In the genomic region with DNA sequence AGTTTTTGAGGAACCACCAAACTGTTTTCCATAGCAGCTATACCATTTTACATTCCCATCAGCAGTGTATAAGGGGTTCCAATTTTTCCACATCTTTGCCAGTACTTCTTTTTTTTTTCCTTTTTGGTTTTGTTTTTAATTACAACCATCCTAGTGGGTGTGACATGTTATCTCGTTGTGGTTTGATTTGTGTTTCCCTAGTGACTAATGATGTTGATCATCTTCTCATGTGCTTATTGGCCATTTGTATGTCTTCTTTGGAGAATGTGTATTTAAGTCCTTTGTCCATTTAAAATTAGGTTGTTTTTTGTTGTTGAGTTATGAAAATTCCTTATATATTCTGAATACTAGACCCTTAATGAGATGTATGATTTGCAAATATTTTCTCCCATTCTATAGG, we compare ENCODE assay signal across 17 cellular contexts. TPM values are rescaled to one million over a fixed set of nuclear protein-coding genes. Genes with fewer than 3 reads are reported as not detected.
DNase-seq lines count a peak whose midpoint lies in the region; ATAC-seq, FAIRE-seq and TF ChIP-seq lines count a peak whose summit lies in the region.
"Had no signal": no experiment of that assay in that cellular context is flagged by ENCODE, and none has a peak within 500 bp of the region (broad histone marks: within the 10 kb centered on the region; RNA-seq: fewer than 3 reads in every experiment).

No MANE protein-coding gene starts in this region.

- no peak overlapping the region for H2AFZ ChIP-seq in mesenchymal stem cell (ENCODE audit: low read depth, low read length)

- no peaks in the 10 kb centered on the region for H3K36me3 ChIP-seq in CD4-positive, alpha-beta memory T cell (ENCODE audit: insufficient read depth, low read length)
- H3K36me3 ChIP-seq in bronchial epithelial cell (ENCODE audit: control insufficient read depth, insufficient read depth, low read length) (no peaks in the 10 kb centered on the region), mesenchymal stem cell (ENCODE audit: control insufficient read depth in 1 of 2, insufficient read depth in 2 of 2, low read depth in 1 of 2, low read length in 2 of 2) (no peaks in the 10 kb centered on the region), sigmoid colon (no peaks in the 10 kb centered on the region), heart right ventricle (no peaks in the 10 kb centered on the region)
- H3K36me3 ChIP-seq: BLaER1 treated with 17β-estradiol and CSF1 and Interleukin-3, amounts not matched to agents 10 nM and 100 nM had no signal

- H3K79me1 ChIP-seq in mesenchymal stem cell (replicated peaks; ENCODE audit: low read length, poor library complexity, severe bottlenecking), result peaks cover 26% of the 10 kb centered on the region

- intact Hi-C loops in CD4-positive, alpha-beta memory T cell (cut with micrococcal nuclease), result no loop called here
- intact Hi-C loops in sigmoid colon (cut with DNase I) (no loop called here), heart right ventricle (cut with DNase I) (no loop called here)

- H3K27ac ChIP-seq in CD4-positive, alpha-beta memory T cell (ENCODE audit: low read depth, low read length), result no peak overlapping the region
- H3K27ac ChIP-seq in mesenchymal stem cell (ENCODE audit: low read length, poor library complexity, severe bottlenecking), result no peak overlapping the region
- no peak overlapping the region for H3K27ac ChIP-seq in sigmoid colon
- peak overlapping the region in 1 of 10 donors; percentile 41 for H3K27ac ChIP-seq in heart right ventricle

- H3K4me3 Mint-ChIP-seq in CD4-positive, alpha-beta memory T cell, result peak overlapping the region in 3 of 8 donors; percentile 5 to 27 (median 12)
- H3K4me3 Mint-ChIP-seq: activated T-helper 17 cell treated with anti-CD3 and anti-CD28 coated beads, Interleukin-2, amount 50 U/mL, for 72 hours; nephron progenitor cell had no signal

- H3K4me1 ChIP-seq in CD4-positive, alpha-beta memory T cell (ENCODE audit: insufficient read depth, low read length), result peaks cover 70% of the 10 kb centered on the region
- H3K4me1 ChIP-seq in mesenchymal stem cell (ENCODE audit: control insufficient read depth, insufficient read depth, low read depth, low read length) (no peaks in the 10 kb centered on the region), sigmoid colon (peaks cover 0 to 11% (median 4%) of the 10 kb centered on the region in 4 donors), heart right ventricle (peaks cover 0 to 45% (median 0%) of the 10 kb centered on the region in 9 donors)

- no peaks in the 10 kb centered on the region for H3K9me3 ChIP-seq in CD4-positive, alpha-beta memory T cell (ENCODE audit: control insufficient read depth in 1 of 2, low read length in 2 of 2)
- H3K9me3 ChIP-seq in mesenchymal stem cell (ENCODE audit: control insufficient read depth, low read length) (no peaks in the 10 kb centered on the region), sigmoid colon (no peaks in the 10 kb centered on the region), heart right ventricle (no peaks in the 10 kb centered on the region)
- H3K9me3 ChIP-seq: BLaER1 treated with 17β-estradiol and CSF1 and Interleukin-3, amounts not matched to agents 10 nM and 100 nM had no signal

- no peak overlapping the region for H2BK120ac ChIP-seq in mesenchymal stem cell (ENCODE audit: low read depth, low read length)

- peak in 4 of 5 donors; percentile 24 to 50 (median 44) for DNase-seq in CD4-positive, alpha-beta memory T cell
- DNase-seq in M059J (ENCODE audit: low read depth) (peak; percentile 32), bronchial epithelial cell (ENCODE audit: low read depth) (peak; percentile 64), mesenchymal stem cell (peak; percentile 35), sigmoid colon (no peak), NCI-H2081 (lab: John Stamatoyannopoulos, UW) (no peak), heart right ventricle (no peak)
- DNase-seq: activated CD4-positive, alpha-beta T cell treated with anti-CD3 and anti-CD28 coated beads for 48 hours; GF-D8; head of caudate nucleus; MM.1S; nephron progenitor cell; stimulated activated CD4-positive, alpha-beta T cell treated with anti-CD3 and anti-CD28 coated beads, Interleukin-2, amount 100 ng/mL, for 48 hours; stimulated activated naive CD8-positive, alpha-beta T cell treated with anti-CD3 and anti-CD28 coated beads, Interleukin-15, Interleukin-2, amounts not matched to agents 100 U/mL and 50 U/mL, for 24 hours had no signal

- H3K14ac ChIP-seq in mesenchymal stem cell (ENCODE audit: low read length in 2 of 2), result no peak overlapping the region

- H3K18ac ChIP-seq in mesenchymal stem cell (ENCODE audit: low read depth in 1 of 2, low read length in 2 of 2), result no peak overlapping the region

- no peak overlapping the region for H2BK12ac ChIP-seq in mesenchymal stem cell (ENCODE audit: low read length in 2 of 2)

- CTCF ChIA-PET in CD4-positive, alpha-beta memory T cell (lab: Charles Lee; ENCODE audit: partially characterized antibody), result interaction anchor here (0.6 to 2.0 kb wide), 6 partner anchors 9 to 66 kb away, joined by 3 to 8 read pairs (median 3); partner anchors contain the start of gene STIM1

- no peak for TF ChIP-seq CTCF in bronchial epithelial cell (IDR thresholded peaks at IDR 0.05; ENCODE audit: insufficient read depth, low read length, severe bottlenecking)
- no peak for TF ChIP-seq CTCF in sigmoid colon (IDR thresholded peaks at IDR 0.05)
- no peak for TF ChIP-seq CTCF in heart right ventricle (IDR thresholded peaks at IDR 0.05)

- no peak overlapping the region for H2AK5ac ChIP-seq in mesenchymal stem cell (ENCODE audit: low read length, severe bottlenecking)

- no peak overlapping the region for H4K91ac ChIP-seq in mesenchymal stem cell (ENCODE audit: low read length)

- no peaks in the 10 kb centered on the region for H3K9me3 Mint-ChIP-seq in CD4-positive, alpha-beta memory T cell
- H3K9me3 Mint-ChIP-seq: activated T-helper 17 cell treated with anti-CD3 and anti-CD28 coated beads, Interleukin-2, amount 50 U/mL, for 72 hours; nephron progenitor cell had no signal

- TF ChIP-seq EP300 in sigmoid colon (IDR thresholded peaks at IDR 0.05), result no peak

- no peak overlapping the region for H3K4ac ChIP-seq in mesenchymal stem cell (ENCODE audit: low read depth in 1 of 2, low read length in 2 of 2)

- no peaks in the 10 kb centered on the region for H3K27me3 ChIP-seq in CD4-positive, alpha-beta memory T cell (ENCODE audit: insufficient read depth, low read length)
- H3K27me3 ChIP-seq in bronchial epithelial cell (ENCODE audit: control insufficient read depth, insufficient read depth, low read length), result no peaks in the 10 kb centered on the region
- H3K27me3 ChIP-seq in mesenchymal stem cell (ENCODE audit: control insufficient read depth in 1 of 2, insufficient read depth in 1 of 2, low read length in 2 of 2), result no peaks in the 10 kb centered on the region
- H3K27me3 ChIP-seq in sigmoid colon, result no peaks in the 10 kb centered on the region
- no peaks in the 10 kb centered on the region for H3K27me3 ChIP-seq in heart right ventricle
- H3K27me3 ChIP-seq: BLaER1 treated with 17β-estradiol and CSF1 and Interleukin-3, amounts not matched to agents 10 nM and 100 nM had no signal

- H3K4me2 ChIP-seq in mesenchymal stem cell (ENCODE audit: low read length, poor library complexity, severe bottlenecking), result no peak overlapping the region

- no peak overlapping the region for H4K8ac ChIP-seq in mesenchymal stem cell (ENCODE audit: low read length)

- H3K36me3 Mint-ChIP-seq in CD4-positive, alpha-beta memory T cell, result no peaks in the 10 kb centered on the region

- H3K27me3 Mint-ChIP-seq in CD4-positive, alpha-beta memory T cell, result no peaks in the 10 kb centered on the region
- H3K27me3 Mint-ChIP-seq: activated T-helper 17 cell treated with anti-CD3 and anti-CD28 coated beads, Interleukin-2, amount 50 U/mL, for 72 hours had no signal

- H2BK5ac ChIP-seq in mesenchymal stem cell (ENCODE audit: low read depth, low read length, poor library complexity, severe bottlenecking), result no peak overlapping the region

- peaks cover 50 to 87% (median 67%) of the 10 kb centered on the region in 4 donors for H3K4me1 Mint-ChIP-seq in CD4-positive, alpha-beta memory T cell
- H3K4me1 Mint-ChIP-seq: nephron progenitor cell had no signal

- no peak overlapping the region for H3K4me3 ChIP-seq in CD4-positive, alpha-beta memory T cell (ENCODE audit: low read length in 2 of 2)
- no peak overlapping the region for H3K4me3 ChIP-seq in bronchial epithelial cell (ENCODE audit: low read depth, low read length)
- H3K4me3 ChIP-seq in mesenchymal stem cell (ENCODE audit: insufficient read depth in 1 of 2, low read depth in 1 of 2, low read length in 2 of 2), result no peak overlapping the region
- H3K4me3 ChIP-seq in sigmoid colon, result no peak overlapping the region
- no peak overlapping the region for H3K4me3 ChIP-seq in heart right ventricle
- H3K4me3 ChIP-seq: BLaER1 treated with 17β-estradiol and CSF1 and Interleukin-3, amounts not matched to agents 10 nM and 100 nM had no signal

- 68% methylated on average over 1 of the region's 1 CpG for WGBS in mesenchymal stem cell
- 2 to 18% methylated on average over 1 of the region's 1 CpG for WGBS in sigmoid colon, 2 donors
- WGBS in heart right ventricle, 2 donors, result 28 to 50% methylated on average over 1 of the region's 1 CpG

- H3K27ac Mint-ChIP-seq in CD4-positive, alpha-beta memory T cell, result peak overlapping the region; percentile 25 to 92 (median 71)
- H3K27ac Mint-ChIP-seq: activated T-helper 17 cell treated with anti-CD3 and anti-CD28 coated beads, Interleukin-2, amount 50 U/mL, for 72 hours had no signal

- POLR2A ChIA-PET in CD4-positive, alpha-beta memory T cell (lab: Charles Lee; ENCODE audit: partially characterized antibody), result interaction anchor here (0.7 to 1.1 kb wide), 2 partner anchors 60 to 554 kb away, joined by 4 read pairs; no protein-coding TSS in a partner anchor

- ATAC-seq in heart right ventricle, result no peak
- no peak for ATAC-seq in GM21381 (IDR thresholded peaks at IDR 0.05; ENCODE audit: unreplicated experiment)
- ATAC-seq: activated T-helper 17 cell treated with anti-CD3 and anti-CD28 coated beads, Interleukin-2, amount 50 U/mL, for 72 hours; stimulated activated naive CD8-positive, alpha-beta T cell treated with anti-CD3 and anti-CD28 coated beads, Interleukin-15, Interleukin-2, amounts not matched to agents 100 U/mL and 50 U/mL, for 24 hours had no signal

- H2BK15ac ChIP-seq in mesenchymal stem cell (ENCODE audit: low read depth, poor library complexity, severe bottlenecking), result no peak overlapping the region

- H3K23ac ChIP-seq in mesenchymal stem cell (ENCODE audit: low read length in 2 of 2), result no peak overlapping the region

- FAIRE-seq in bronchial epithelial cell (lab: Jason Lieb, UNC), result no peak

- H3K9ac ChIP-seq in mesenchymal stem cell (ENCODE audit: low read length), result no peak overlapping the region
- H3K9ac ChIP-seq: BLaER1 treated with 17β-estradiol and CSF1 and Interleukin-3, amounts not matched to agents 10 nM and 100 nM had no signal

- TF ChIP-seq POLR2A in sigmoid colon (IDR thresholded peaks at IDR 0.05), result no peak

RNA-seq across cellular contexts. Expression of gene STIM1, which starts 59.3 kb away (rescaled TPM):
- total RNA-seq in CD4-positive, alpha-beta memory T cell, result 10 to 100 TPM; 87.1 to 87.4 TPM
- polyA plus RNA-seq in CD4-positive, alpha-beta memory T cell, result 10 to 100 TPM; 27.7 to 43.8 TPM
- 35.6 and 37.6 TPM in 2 replicates for total RNA-seq in M059J (2014; rRNA removed; shearing (Covaris generic))
- 60.8 and 86.9 TPM in 2 replicates for total RNA-seq in bronchial epithelial cell
- polyA plus RNA-seq in mesenchymal stem cell (2013, experiment 1 of 2), result 37.2 TPM
- 35.2 TPM for polyA plus RNA-seq in mesenchymal stem cell (2013, experiment 2 of 2)
- total RNA-seq in sigmoid colon, result 10 to 100 TPM; 24.7 to 37.4 (median 30.4) TPM
- 10 to 100 TPM in 2 of 3 donors, 1 to 10 TPM in 1; 5.3 to 44.8 (median 15.6) TPM for polyA plus RNA-seq in sigmoid colon
- total RNA-seq in heart right ventricle, result 10 to 100 TPM; 25.8 to 55.7 (median 39.9) TPM
- 10 to 100 TPM; 11.9 to 37.6 TPM for polyA plus RNA-seq in heart right ventricle

Comparison
In these comparisons a context has a peak if more than half of its experiments do, and no peak if none do; other contexts are left out.
1. DNase-seq: peak in CD4-positive, alpha-beta memory T cell (4 of 5), M059J (single experiment), bronchial epithelial cell (single experiment) and mesenchymal stem cell (single experiment); none in sigmoid colon (single experiment), NCI-H2081 (0 of 2) and heart right ventricle (0 of 2).